Comparison of ENCODE assay signal across 8 cellular contexts in the genomic region with DNA sequence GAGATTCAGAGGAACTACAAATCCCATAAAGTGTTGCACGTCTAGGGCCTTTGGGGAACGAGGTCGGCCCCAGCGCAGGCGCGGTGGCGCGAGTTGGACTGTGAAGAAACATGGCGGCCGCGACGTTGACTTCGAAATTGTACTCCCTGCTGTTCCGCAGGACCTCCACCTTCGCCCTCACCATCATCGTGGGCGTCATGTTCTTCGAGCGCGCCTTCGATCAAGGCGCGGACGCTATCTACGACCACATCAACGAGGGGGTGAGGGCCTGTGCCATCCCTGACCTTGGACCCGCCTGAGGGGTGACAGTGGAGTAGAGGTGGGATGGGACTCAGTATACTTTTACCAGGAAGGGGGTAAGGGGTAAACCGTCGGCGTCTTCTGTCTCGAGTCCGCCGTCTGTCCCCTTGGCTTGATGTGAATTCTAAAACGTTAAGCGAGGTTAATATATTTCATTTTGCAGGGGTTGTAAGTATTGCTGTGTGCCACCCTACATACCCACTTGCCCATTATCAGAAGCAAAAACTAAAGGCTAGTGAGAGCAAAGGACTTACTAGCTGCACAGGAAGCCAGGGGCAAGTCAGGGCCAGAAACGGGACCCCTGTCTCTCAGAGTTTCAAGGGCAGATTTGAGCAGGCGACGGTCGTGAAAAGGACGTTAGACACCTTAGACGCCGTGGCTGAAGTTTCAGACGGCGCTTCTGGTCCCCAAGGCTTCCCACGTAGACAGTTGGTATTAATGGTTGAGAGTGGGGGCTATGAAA.
DNase-seq lines count a peak whose midpoint lies in the region; ATAC-seq and TF ChIP-seq lines count a peak whose summit lies in the region.

Gene UQCR10, plus strand, starts transcription at position 81 of the 763 bp plus-strand sequence. Its CDS starts 30 bp downstream, at position 111.

- peak; percentile 80 for DNase-seq in AG09319 (ENCODE audit: extremely low read depth, low read depth)
- peak; percentile 88 for DNase-seq in NCI-H510A treated with DMSO at 0.1 percent for 48 hours (lab: John Stamatoyannopoulos, UW)
- DNase-seq in activated CD4-positive, alpha-beta T cell treated with anti-CD3 and anti-CD28 coated beads for 48 hours = peak; percentile 97
- DNase-seq in coronary artery (ENCODE audit: low spot score) = peak; percentile 88
- peak; percentile 97 for DNase-seq in left kidney (ENCODE audit: low read depth, low spot score)
- peak; percentile 94 for DNase-seq in stimulated activated CD4-positive, alpha-beta T cell treated with anti-CD3 and anti-CD28 coated beads, Interleukin-1b, Interleukin-23, amount 100 ng/mL, for 48 hours

- TF ChIP-seq CTCF in AG09319 (IDR thresholded peaks at IDR 0.05; ENCODE audit: low read depth, low read length) (no peak), coronary artery (IDR thresholded peaks at IDR 0.05) (no peak)

- H3K27ac ChIP-seq in coronary artery = peak within 1 kb of the TSS; percentile 88 to 92

- peak; percentile 60 for ATAC-seq in GM19025 (IDR thresholded peaks at IDR 0.05; ENCODE audit: low read depth, unreplicated experiment)
- peak; percentile 62 for ATAC-seq in HG03280 (IDR thresholded peaks at IDR 0.05; ENCODE audit: unreplicated experiment)

- H3K4me3 ChIP-seq in coronary artery = peak within 1 kb of the TSS; percentile 98

Comparison
In these comparisons a context has a peak if more than half of its experiments do, and no peak if none do; other contexts are left out.
1. Peak in every context shown above with its lines: DNase-seq, ATAC-seq, H3K4me3 ChIP-seq and H3K27ac ChIP-seq.